ENCODE assay signal across 27 cellular contexts in the genomic region with DNA sequence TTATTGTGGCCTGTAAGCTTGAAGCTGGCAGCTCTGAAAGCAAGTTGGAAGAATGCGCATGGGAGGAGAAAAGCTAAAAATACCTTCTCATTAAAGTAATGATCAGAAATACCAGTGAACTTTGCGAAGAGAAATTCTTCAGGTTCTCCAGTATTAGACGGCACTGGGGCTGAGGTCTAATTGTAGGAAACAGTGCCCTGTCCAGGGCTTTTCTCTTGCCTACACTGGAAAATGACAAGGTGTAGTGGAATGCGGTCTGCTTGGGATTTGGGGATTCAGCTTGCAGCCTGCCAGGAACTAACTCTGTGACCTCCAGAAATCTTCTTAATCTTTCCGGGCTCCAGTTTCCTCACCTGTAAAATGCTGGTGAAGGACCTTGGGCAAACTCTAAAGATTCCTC. TPM values are rescaled to one million over a fixed set of nuclear protein-coding genes. Genes with fewer than 3 reads are reported as not detected.
DNase-seq lines count a peak whose midpoint lies in the region; ATAC-seq and TF ChIP-seq lines count a peak whose summit lies in the region.
"Had no signal": no experiment of that assay in that cellular context is flagged by ENCODE, and none has a peak within 500 bp of the region (broad histone marks: within the 10 kb centered on the region; RNA-seq: fewer than 3 reads in every experiment).

No MANE protein-coding gene starts in this region.

- TF ChIP-seq POLR2A in tibial nerve (IDR thresholded peaks at IDR 0.05), result no peak

- H3K4me3 ChIP-seq in tibial nerve, result no peak overlapping the region
- H3K4me3 ChIP-seq: ascending aorta, hepatocyte, mucosa of descending colon, sigmoid colon, upper lobe of left lung had no signal

- DNase-seq in EL, result peak; percentile 1
- peak in 1 of 2 donors; percentile 30 for DNase-seq in foreskin keratinocyte
- DNase-seq in putamen (ENCODE audit: low spot score), result peak; percentile 4
- DNase-seq in tibial nerve (ENCODE audit: low spot score in 2 of 2), result no peak
- no peak for DNase-seq in activated effector memory CD4-positive, alpha-beta T cell treated with Interleukin-2 at 50 U/mL for 16 hours
- DNase-seq in dermis blood vessel endothelial cell, result no peak
- DNase-seq: activated B cell treated with CpG ODN at 0.5 μM for 24 hours, cerebellar nuclear complex, COR-L47, DND-41, immature natural killer cell, left ventricle myocardium superior, mucosa of descending colon, NCI-H1417, sigmoid colon, upper lobe of left lung had no signal

- H3K27ac ChIP-seq in foreskin keratinocyte (no peak overlapping the region), tibial nerve (peak overlapping the region in 2 of 4 donors; percentile 21 to 46)
- H3K27ac ChIP-seq: ascending aorta, epithelial cell of prostate, hepatocyte, parathyroid adenoma, upper lobe of left lung had no signal

- TF ChIP-seq EP300 in tibial nerve (IDR thresholded peaks at IDR 0.05), result no peak

- no peaks in the 10 kb centered on the region for H3K36me3 ChIP-seq in tibial nerve
- H3K36me3 ChIP-seq: ascending aorta, sigmoid colon, upper lobe of left lung had no signal

- ATAC-seq in SK-N-SH treated with all-trans-retinoic acid at 6 μM for 48 hours (peak; percentile 90), foreskin keratinocyte (peak; percentile 61), HG03196 (IDR thresholded peaks at IDR 0.05; ENCODE audit: unreplicated experiment) (no peak)
- ATAC-seq: HCT116, left ventricle myocardium superior, mucosa of descending colon had no signal

- TF ChIP-seq CTCF in foreskin keratinocyte (conservative IDR thresholded peaks at IDR 0.05) (no peak), tibial nerve (IDR thresholded peaks at IDR 0.05) (no peak)

- WGBS in tibial nerve, 2 donors, result 55 to 64% methylated on average over 5 of the region's 5 CpGs

- no peaks in the 10 kb centered on the region for H3K9me3 ChIP-seq in tibial nerve
- H3K9me3 ChIP-seq: ascending aorta, mucosa of descending colon, sigmoid colon, upper lobe of left lung had no signal

- H3K27me3 ChIP-seq in foreskin keratinocyte (peaks cover 1% of the 10 kb centered on the region), tibial nerve (no peaks in the 10 kb centered on the region)
- H3K27me3 ChIP-seq: ascending aorta, hepatocyte, sigmoid colon, upper lobe of left lung had no signal

- H3K4me1 ChIP-seq in foreskin keratinocyte (no peaks in the 10 kb centered on the region), tibial nerve (peaks cover 0 to 17% (median 0%) of the 10 kb centered on the region in 4 donors)
- H3K4me1 ChIP-seq: ascending aorta, upper lobe of left lung had no signal

TF ChIP-seq in SK-N-SH treated with all-trans-retinoic acid at 6 μM for 48 hours, 23 proteins besides CTCF, POLR2A, EP300 and RAD21 (continues in another document):
- no peak for TF ChIP-seq GLIS3 (CRISPR knock-in tag; IDR thresholded peaks at IDR 0.05)
- no peak for TF ChIP-seq ZNF8 (CRISPR knock-in tag; IDR thresholded peaks at IDR 0.05)
- no peak for TF ChIP-seq ISL1 (CRISPR knock-in tag; IDR thresholded peaks at IDR 0.05)
- no peak for TF ChIP-seq ARNTL (CRISPR knock-in tag; IDR thresholded peaks at IDR 0.05; ENCODE audit: borderline replicate concordance, low read depth)
- TF ChIP-seq PPARA (CRISPR knock-in tag; IDR thresholded peaks at IDR 0.05; ENCODE audit: borderline replicate concordance), result no peak
- no peak for TF ChIP-seq PATZ1 (CRISPR knock-in tag; IDR thresholded peaks at IDR 0.05; ENCODE audit: borderline replicate concordance)
- no peak for TF ChIP-seq CREB5 (CRISPR knock-in tag; IDR thresholded peaks at IDR 0.05; ENCODE audit: low read depth)
- no peak for TF ChIP-seq ZC3H10 (CRISPR knock-in tag; IDR thresholded peaks at IDR 0.05)
- TF ChIP-seq TSHZ2 (CRISPR knock-in tag; IDR thresholded peaks at IDR 0.05), result no peak
- TF ChIP-seq CSRNP3 (CRISPR knock-in tag; IDR thresholded peaks at IDR 0.05), result no peak
- no peak for TF ChIP-seq CSDC2 (CRISPR knock-in tag; IDR thresholded peaks at IDR 0.05)
- no peak for TF ChIP-seq ZNF70 (CRISPR knock-in tag; IDR thresholded peaks at IDR 0.05)
- TF ChIP-seq RARB (CRISPR knock-in tag; IDR thresholded peaks at IDR 0.05), result no peak
- TF ChIP-seq TCF4 (CRISPR knock-in tag; IDR thresholded peaks at IDR 0.05; ENCODE audit: borderline replicate concordance), result no peak
- no peak for TF ChIP-seq ZFP3 (CRISPR knock-in tag; IDR thresholded peaks at IDR 0.05)
- no peak for TF ChIP-seq SNAI2 (CRISPR knock-in tag; IDR thresholded peaks at IDR 0.05)
- no peak for TF ChIP-seq POU6F1 (CRISPR knock-in tag; IDR thresholded peaks at IDR 0.05; ENCODE audit: borderline replicate concordance, low read depth)

RNA-seq across cellular contexts. Expression of gene KCNJ16, which starts 53.3 kb away (rescaled TPM):
- total RNA-seq in foreskin keratinocyte (not detected in 2 replicates), tibial nerve (10 to 100 TPM in 3 of 4 donors, 1 to 10 TPM in 1; 2.4 to 36.2 (median 22.4) TPM), dermis blood vessel endothelial cell (0.60 and 1.7 TPM in 2 replicates)
- not detected in 2 replicates for polyA plus RNA-seq in foreskin keratinocyte
- total RNA-seq: A673; activated B cell treated with CpG ODN at 0.5 μM for 24 hours; activated T-helper 1 cell treated with anti-CD3 and anti-CD28 coated beads, Interleukin-12 subunit alpha, Interleukin-12 subunit beta, Interleukin-2, Interleukin-4 antibody, amounts not matched to agents 30 ng/mL and 10 ng/mL and 1 ng/mL, durations not matched to agents 14 hours and 24 hours and 36 hours; ascending aorta; left ventricle myocardium superior; OCI-LY7 had no signal
- polyA plus RNA-seq: BJ, immature natural killer cell had no signal

Comparison
In these comparisons a context has a peak if more than half of its experiments do, and no peak if none do; other contexts are left out.
1. DNase-seq: peak in EL (single experiment) and putamen (single experiment); none in tibial nerve (0 of 2), activated effector memory CD4-positive, alpha-beta T cell treated with Interleukin-2 at 50 U/mL for 16 hours (single experiment) and dermis blood vessel endothelial cell (single experiment).